ENCODE assay signal across 2 cellular contexts in the genomic region with DNA sequence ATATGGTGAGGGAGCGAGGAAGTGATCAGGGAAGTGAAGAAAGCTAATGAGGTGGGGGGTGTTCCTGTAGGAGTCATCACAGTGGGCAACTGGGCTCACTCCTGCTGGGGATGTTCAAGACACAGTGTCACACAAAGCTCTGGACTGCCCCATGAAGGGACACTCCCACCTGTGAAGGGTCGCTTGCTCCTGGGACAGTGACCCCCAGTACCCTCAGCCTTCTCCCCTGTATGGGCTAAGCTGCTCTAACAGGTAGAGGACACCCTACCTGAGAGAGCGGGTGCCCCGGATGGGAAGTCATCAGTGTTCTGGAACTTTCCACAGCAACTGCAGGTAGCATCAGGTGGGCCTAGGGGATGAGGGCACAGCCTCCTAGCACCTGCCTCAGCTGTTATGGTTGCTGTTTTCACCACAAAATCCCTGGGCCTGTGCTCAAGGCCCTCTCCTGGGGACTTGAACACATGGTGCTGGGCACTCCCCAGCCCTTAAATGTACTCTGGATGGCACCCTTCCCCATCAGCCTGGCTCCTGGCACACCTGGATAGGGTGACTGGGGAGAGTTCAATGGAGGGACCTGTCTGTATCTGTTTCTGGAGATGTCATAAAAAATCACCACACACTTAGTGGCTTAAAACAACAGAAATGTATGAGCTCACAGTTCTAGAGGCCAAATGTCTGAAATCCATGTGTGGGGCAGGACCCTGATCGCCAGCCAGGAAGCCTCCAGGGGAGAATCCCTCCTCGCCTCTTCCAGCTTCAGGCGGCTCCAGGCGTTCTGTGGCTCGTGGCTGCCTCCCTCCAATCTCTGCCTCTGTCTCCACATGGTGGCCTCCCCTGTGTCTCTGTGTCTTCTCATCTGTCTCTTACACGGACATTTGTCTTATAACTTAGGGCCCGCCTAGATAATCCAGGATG.
TF ChIP-seq lines count a peak whose summit lies in the region.

No MANE protein-coding gene starts in this region.

TF ChIP-seq in IMR-90, 13 proteins besides CTCF, POLR2A, EP300 and RAD21:
- TF ChIP-seq BHLHE40 (IDR thresholded peaks at IDR 0.05; ENCODE audit: low read depth, low read length) (no peak), MAFK (IDR thresholded peaks at IDR 0.05; ENCODE audit: low read depth, low read length) (no peak), NFE2L2 (IDR thresholded peaks at IDR 0.05; ENCODE audit: low read depth, low read length) (no peak)
- TF ChIP-seq, protein P1, sequence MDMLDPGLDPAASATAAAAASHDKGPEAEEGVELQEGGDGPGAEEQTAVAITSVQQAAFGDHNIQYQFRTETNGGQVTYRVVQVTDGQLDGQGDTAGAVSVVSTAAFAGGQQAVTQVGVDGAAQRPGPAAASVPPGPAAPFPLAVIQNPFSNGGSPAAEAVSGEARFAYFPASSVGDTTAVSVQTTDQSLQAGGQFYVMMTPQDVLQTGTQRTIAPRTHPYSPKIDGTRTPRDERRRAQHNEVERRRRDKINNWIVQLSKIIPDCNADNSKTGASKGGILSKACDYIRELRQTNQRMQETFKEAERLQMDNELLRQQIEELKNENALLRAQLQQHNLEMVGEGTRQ (IDR thresholded peaks at IDR 0.05; ENCODE audit: low read depth, low read length) = no peak

TF ChIP-seq in GM23338, 12 proteins besides CTCF, POLR2A, EP300 and RAD21:
- TF ChIP-seq, protein P2, sequence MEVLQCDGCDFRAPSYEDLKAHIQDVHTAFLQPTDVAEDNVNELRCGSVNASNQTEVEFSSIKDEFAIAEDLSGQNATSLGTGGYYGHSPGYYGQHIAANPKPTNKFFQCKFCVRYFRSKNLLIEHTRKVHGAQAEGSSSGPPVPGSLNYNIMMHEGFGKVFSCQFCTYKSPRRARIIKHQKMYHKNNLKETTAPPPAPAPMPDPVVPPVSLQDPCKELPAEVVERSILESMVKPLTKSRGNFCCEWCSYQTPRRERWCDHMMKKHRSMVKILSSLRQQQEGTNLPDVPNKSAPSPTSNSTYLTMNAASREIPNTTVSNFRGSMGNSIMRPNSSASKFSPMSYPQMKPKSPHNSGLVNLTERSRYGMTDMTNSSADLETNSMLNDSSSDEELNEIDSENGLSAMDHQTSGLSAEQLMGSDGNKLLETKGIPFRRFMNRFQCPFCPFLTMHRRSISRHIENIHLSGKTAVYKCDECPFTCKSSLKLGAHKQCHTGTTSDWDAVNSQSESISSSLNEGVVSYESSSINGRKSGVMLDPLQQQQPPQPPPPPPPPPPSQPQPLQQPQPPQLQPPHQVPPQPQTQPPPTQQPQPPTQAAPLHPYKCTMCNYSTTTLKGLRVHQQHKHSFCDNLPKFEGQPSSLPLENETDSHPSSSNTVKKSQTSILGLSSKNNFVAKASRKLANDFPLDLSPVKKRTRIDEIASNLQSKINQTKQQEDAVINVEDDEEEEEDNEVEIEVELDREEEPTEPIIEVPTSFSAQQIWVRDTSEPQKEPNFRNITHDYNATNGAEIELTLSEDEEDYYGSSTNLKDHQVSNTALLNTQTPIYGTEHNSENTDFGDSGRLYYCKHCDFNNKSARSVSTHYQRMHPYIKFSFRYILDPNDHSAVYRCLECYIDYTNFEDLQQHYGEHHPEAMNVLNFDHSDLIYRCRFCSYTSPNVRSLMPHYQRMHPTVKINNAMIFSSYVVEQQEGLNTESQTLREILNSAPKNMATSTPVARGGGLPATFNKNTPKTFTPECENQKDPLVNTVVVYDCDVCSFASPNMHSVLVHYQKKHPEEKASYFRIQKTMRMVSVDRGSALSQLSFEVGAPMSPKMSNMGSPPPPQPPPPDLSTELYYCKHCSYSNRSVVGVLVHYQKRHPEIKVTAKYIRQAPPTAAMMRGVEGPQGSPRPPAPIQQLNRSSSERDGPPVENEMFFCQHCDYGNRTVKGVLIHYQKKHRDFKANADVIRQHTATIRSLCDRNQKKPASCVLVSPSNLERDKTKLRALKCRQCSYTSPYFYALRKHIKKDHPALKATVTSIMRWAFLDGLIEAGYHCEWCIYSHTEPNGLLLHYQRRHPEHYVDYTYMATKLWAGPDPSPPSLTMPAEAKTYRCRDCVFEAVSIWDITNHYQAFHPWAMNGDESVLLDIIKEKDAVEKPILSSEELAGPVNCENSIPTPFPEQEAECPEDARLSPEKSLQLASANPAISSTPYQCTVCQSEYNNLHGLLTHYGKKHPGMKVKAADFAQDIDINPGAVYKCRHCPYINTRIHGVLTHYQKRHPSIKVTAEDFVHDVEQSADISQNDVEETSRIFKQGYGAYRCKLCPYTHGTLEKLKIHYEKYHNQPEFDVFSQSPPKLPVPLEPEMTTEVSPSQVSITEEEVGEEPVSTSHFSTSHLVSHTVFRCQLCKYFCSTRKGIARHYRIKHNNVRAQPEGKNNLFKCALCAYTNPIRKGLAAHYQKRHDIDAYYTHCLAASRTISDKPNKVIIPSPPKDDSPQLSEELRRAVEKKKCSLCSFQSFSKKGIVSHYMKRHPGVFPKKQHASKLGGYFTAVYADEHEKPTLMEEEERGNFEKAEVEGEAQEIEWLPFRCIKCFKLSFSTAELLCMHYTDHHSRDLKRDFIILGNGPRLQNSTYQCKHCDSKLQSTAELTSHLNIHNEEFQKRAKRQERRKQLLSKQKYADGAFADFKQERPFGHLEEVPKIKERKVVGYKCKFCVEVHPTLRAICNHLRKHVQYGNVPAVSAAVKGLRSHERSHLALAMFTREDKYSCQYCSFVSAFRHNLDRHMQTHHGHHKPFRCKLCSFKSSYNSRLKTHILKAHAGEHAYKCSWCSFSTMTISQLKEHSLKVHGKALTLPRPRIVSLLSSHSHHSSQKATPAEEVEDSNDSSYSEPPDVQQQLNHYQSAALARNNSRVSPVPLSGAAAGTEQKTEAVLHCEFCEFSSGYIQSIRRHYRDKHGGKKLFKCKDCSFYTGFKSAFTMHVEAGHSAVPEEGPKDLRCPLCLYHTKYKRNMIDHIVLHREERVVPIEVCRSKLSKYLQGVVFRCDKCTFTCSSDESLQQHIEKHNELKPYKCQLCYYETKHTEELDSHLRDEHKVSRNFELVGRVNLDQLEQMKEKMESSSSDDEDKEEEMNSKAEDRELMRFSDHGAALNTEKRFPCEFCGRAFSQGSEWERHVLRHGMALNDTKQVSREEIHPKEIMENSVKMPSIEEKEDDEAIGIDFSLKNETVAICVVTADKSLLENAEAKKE (CRISPR knock-in tag; IDR thresholded peaks at IDR 0.05) = no peak
- TF ChIP-seq, protein P3, sequence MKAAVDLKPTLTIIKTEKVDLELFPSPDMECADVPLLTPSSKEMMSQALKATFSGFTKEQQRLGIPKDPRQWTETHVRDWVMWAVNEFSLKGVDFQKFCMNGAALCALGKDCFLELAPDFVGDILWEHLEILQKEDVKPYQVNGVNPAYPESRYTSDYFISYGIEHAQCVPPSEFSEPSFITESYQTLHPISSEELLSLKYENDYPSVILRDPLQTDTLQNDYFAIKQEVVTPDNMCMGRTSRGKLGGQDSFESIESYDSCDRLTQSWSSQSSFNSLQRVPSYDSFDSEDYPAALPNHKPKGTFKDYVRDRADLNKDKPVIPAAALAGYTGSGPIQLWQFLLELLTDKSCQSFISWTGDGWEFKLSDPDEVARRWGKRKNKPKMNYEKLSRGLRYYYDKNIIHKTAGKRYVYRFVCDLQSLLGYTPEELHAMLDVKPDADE (IDR thresholded peaks at IDR 0.05) = no peak
- TF ChIP-seq, protein P4, sequence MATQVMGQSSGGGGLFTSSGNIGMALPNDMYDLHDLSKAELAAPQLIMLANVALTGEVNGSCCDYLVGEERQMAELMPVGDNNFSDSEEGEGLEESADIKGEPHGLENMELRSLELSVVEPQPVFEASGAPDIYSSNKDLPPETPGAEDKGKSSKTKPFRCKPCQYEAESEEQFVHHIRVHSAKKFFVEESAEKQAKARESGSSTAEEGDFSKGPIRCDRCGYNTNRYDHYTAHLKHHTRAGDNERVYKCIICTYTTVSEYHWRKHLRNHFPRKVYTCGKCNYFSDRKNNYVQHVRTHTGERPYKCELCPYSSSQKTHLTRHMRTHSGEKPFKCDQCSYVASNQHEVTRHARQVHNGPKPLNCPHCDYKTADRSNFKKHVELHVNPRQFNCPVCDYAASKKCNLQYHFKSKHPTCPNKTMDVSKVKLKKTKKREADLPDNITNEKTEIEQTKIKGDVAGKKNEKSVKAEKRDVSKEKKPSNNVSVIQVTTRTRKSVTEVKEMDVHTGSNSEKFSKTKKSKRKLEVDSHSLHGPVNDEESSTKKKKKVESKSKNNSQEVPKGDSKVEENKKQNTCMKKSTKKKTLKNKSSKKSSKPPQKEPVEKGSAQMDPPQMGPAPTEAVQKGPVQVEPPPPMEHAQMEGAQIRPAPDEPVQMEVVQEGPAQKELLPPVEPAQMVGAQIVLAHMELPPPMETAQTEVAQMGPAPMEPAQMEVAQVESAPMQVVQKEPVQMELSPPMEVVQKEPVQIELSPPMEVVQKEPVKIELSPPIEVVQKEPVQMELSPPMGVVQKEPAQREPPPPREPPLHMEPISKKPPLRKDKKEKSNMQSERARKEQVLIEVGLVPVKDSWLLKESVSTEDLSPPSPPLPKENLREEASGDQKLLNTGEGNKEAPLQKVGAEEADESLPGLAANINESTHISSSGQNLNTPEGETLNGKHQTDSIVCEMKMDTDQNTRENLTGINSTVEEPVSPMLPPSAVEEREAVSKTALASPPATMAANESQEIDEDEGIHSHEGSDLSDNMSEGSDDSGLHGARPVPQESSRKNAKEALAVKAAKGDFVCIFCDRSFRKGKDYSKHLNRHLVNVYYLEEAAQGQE (IDR thresholded peaks at IDR 0.05; ENCODE audit: unreplicated experiment) = no peak
- TF ChIP-seq ZNF114 (CRISPR knock-in tag; IDR thresholded peaks at IDR 0.05) (no peak), NANOG (IDR thresholded peaks at IDR 0.05; ENCODE audit: borderline replicate concordance) (no peak), EZH2 (IDR thresholded peaks at IDR 0.05; ENCODE audit: low read depth, unreplicated experiment) (no peak), ZNF331 (CRISPR knock-in tag; IDR thresholded peaks at IDR 0.05; ENCODE audit: low read depth) (no peak)
